21 cellular contexts compared by ENCODE assay signal in genomic region chr9:105710638-105711037, GRCh38. TPM values are rescaled to one million over a fixed set of nuclear protein-coding genes. Genes with fewer than 3 reads are reported as not detected.
A peak's percentile ranks its signal among the peaks of the same experiment; 100 is the strongest.
DNase-seq lines count a peak whose midpoint lies in the region; ATAC-seq, FAIRE-seq and TF ChIP-seq lines count a peak whose summit lies in the region.
"Had no signal": no experiment of that assay in that cellular context is flagged by ENCODE, and none has a peak within 500 bp of the region (broad histone marks: within the 10 kb centered on the region; RNA-seq: fewer than 3 reads in every experiment).

No MANE protein-coding gene starts in this region.

- no peak overlapping the region for H3K4me3 ChIP-seq in left ventricle myocardium inferior
- peak overlapping the region; percentile 58 for H3K4me3 ChIP-seq in psoas muscle
- peak overlapping the region; percentile 69 to 80 (median 75) for H3K4me3 ChIP-seq in skeletal muscle tissue (ENCODE audit: low read length in 3 of 3)
- H3K4me3 ChIP-seq: A549; BLaER1 treated with 17β-estradiol and CSF1 and Interleukin-3, amounts not matched to agents 10 nM and 100 nM had no signal

- ATAC-seq in left cardiac atrium (no peak), psoas muscle (peak; percentile 36 to 72 (median 60))
- ATAC-seq: A549; CD8-positive, alpha-beta T cell had no signal

- H3K9me3 ChIP-seq in left ventricle myocardium inferior (replicated peaks) (no peaks in the 10 kb centered on the region), psoas muscle (no peaks in the 10 kb centered on the region), skeletal muscle tissue (ENCODE audit: control insufficient read depth in 3 of 3, low read length in 3 of 3) (no peaks in the 10 kb centered on the region)
- H3K9me3 ChIP-seq: A549, Caco-2 had no signal

- no peak for FAIRE-seq in GM19239 (lab: Jason Lieb, UNC)
- FAIRE-seq: A549, D721Med, G401.6, GM18507 had no signal

- H3K4me1 ChIP-seq in left ventricle myocardium inferior (peaks cover 45% of the 10 kb centered on the region), psoas muscle (peaks cover 39% of the 10 kb centered on the region), skeletal muscle tissue (ENCODE audit: control insufficient read depth in 3 of 3, insufficient read depth in 3 of 3, low read length in 3 of 3) (peaks cover 9 to 26% (median 11%) of the 10 kb centered on the region in 3 donors)
- H3K4me1 ChIP-seq: A549, Caco-2 had no signal

- TF ChIP-seq CTCF in left ventricle myocardium inferior (IDR thresholded peaks at IDR 0.05; ENCODE audit: borderline replicate concordance) (no peak), psoas muscle (IDR thresholded peaks at IDR 0.05) (no peak), GM13976 (IDR thresholded peaks at IDR 0.05; ENCODE audit: borderline replicate concordance, control extremely low read depth, extremely low read depth, insufficient read depth, missing control alignments) (no peak)

- DNase-seq in left ventricle myocardium inferior (no peak), left cardiac atrium (no peak), psoas muscle (no peak), GM13976 (ENCODE audit: low spot score) (no peak), GM19239 (ENCODE audit: insufficient read length, low spot score) (no peak)
- DNase-seq: AML-193; Caco-2; Calu3; CD4-positive, alpha-beta T cell; CD8-positive, alpha-beta T cell; DMS79 treated with DMSO at 0.1 percent for 48 hours; GF-D8 had no signal

- H3K27me3 ChIP-seq in left ventricle myocardium inferior (ENCODE audit: low read depth) (no peaks in the 10 kb centered on the region), psoas muscle (ENCODE audit: insufficient read depth in 3 of 3, low read length in 2 of 3) (no peaks in the 10 kb centered on the region), skeletal muscle tissue (ENCODE audit: control insufficient read depth in 3 of 3, insufficient read depth in 3 of 3, low read length in 3 of 3) (no peaks in the 10 kb centered on the region)
- H3K27me3 ChIP-seq: BLaER1 treated with 17β-estradiol and CSF1 and Interleukin-3, amounts not matched to agents 10 nM and 100 nM had no signal

- 33 to 57% (median 35%) methylated on average over 13 of the region's 13 CpGs for WGBS in psoas muscle, 3 donors

- in situ Hi-C loops in GM13976 (cut with MboI; ENCODE audit: low sequenced_read_pairs, unreplicated experiment): loop anchor here (25.0 kb wide), 1 partner anchor 273 kb away; the partner anchor contains the start of gene FSD1L

- intact Hi-C loops in left ventricle myocardium inferior (cut with micrococcal nuclease): loop anchor here (10.0 kb wide), 1 partner anchor 106 kb away; no protein-coding TSS in a partner anchor
- intact Hi-C loops in left cardiac atrium (cut with DNase I): no loop called here
- intact Hi-C loops in psoas muscle (cut with DNase I): no loop called here

- H3K36me3 ChIP-seq in left ventricle myocardium inferior: peaks cover 19% of the 10 kb centered on the region
- H3K36me3 ChIP-seq in psoas muscle (ENCODE audit: insufficient read depth in 1 of 2, low read depth in 1 of 2): peaks cover 0 to 12% of the 10 kb centered on the region in 2 donors
- peaks cover 3 to 14% (median 8%) of the 10 kb centered on the region in 3 donors for H3K36me3 ChIP-seq in skeletal muscle tissue (ENCODE audit: control insufficient read depth in 3 of 3, insufficient read depth in 3 of 3, low read length in 3 of 3)

- peak overlapping the region; percentile 76 to 88 (median 82) for H3K9ac ChIP-seq in skeletal muscle tissue (ENCODE audit: low read depth in 1 of 3, low read length in 3 of 3)
- H3K9ac ChIP-seq: BLaER1 treated with 17β-estradiol and CSF1 and Interleukin-3, amounts not matched to agents 10 nM and 100 nM had no signal

- peak overlapping the region; percentile 82 for H3K27ac ChIP-seq in left ventricle myocardium inferior (replicated peaks)
- peak overlapping the region; percentile 77 for H3K27ac ChIP-seq in psoas muscle
- H3K27ac ChIP-seq in skeletal muscle tissue (ENCODE audit: low read depth, low read length): peak overlapping the region; percentile 84
- H3K27ac ChIP-seq: 22Rv1; A549; BLaER1 treated with 17β-estradiol and CSF1 and Interleukin-3, amounts not matched to agents 10 nM and 100 nM; C4-2B had no signal

RNA-seq across cellular contexts. Expression of gene TMEM38B, which starts 16.3 kb away (rescaled TPM):
- total RNA-seq in left ventricle myocardium inferior: 63.2 TPM
- total RNA-seq in left cardiac atrium: 10 to 100 TPM; 47.8 to 49.0 TPM
- 100 to 1,000 TPM in 1 of 4 donors, 10 to 100 TPM in 3; 61.5 to 129 (median 87.1) TPM for total RNA-seq in psoas muscle
- 10 to 100 TPM; 33.9 to 69.8 (median 57.3) TPM for polyA plus RNA-seq in psoas muscle
- total RNA-seq in skeletal muscle tissue: 144 TPM

RNA-seq across cellular contexts. Expression of gene TAL2, which starts 48.4 kb away (rescaled TPM):
- total RNA-seq in left ventricle myocardium inferior: not detected
- under 1 TPM in 1 of 2 donors, not detected in 1; 0.50 TPM for total RNA-seq in left cardiac atrium
- total RNA-seq in psoas muscle: 1 to 10 TPM in 2 of 4 donors, under 1 TPM in 2; 0.57 to 7.7 (median 1.6) TPM
- polyA plus RNA-seq in psoas muscle: under 1 TPM in 2 of 3 donors, not detected in 1; 0.61 to 0.90 TPM
- 12.0 TPM for total RNA-seq in skeletal muscle tissue
- total RNA-seq: A172; Calu3; CD4-positive, alpha-beta T cell; CD8-positive, alpha-beta T cell had no signal

Comparison
In these comparisons a context has a peak if more than half of its experiments do, and no peak if none do; other contexts are left out.
1. ATAC-seq: peak in psoas muscle (4 of 4); none in left cardiac atrium (0 of 2).
2. Peak in every context shown above with its lines, with median percentiles within 50 percentile points of each other: H3K27ac ChIP-seq.